8 cellular contexts compared by ENCODE assay signal in the genomic region with DNA sequence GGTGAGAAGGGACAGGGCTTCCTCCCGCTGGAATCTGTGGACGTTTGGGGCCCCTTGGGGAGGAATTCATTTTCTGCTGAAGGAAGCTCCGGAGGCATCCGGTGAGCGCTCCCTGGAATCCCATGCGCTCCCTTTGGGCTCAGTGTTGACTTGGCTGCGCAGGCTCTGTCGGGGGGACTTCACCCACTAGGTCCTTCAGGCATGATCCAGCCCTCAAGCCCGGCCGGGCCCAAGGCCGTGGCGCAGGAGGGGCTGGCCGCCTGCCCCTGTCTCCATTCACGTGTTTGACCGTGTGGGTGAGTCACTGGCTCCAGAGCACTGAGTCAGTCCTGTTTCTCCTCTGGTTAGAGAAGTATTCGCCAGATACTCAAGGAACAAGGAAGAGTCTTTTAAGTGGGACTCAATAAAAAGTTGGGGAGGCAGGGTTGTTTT. TPM values are rescaled to one million over a fixed set of nuclear protein-coding genes. Genes with fewer than 3 reads are reported as not detected.
DNase-seq lines count a peak whose midpoint lies in the region; ATAC-seq and TF ChIP-seq lines count a peak whose summit lies in the region.

No MANE protein-coding gene starts in this region.

- peak overlapping the region in 1 of 2 experiments; percentile 68 for H2BK12ac ChIP-seq in mesenchymal stem cell (ENCODE audit: low read length in 2 of 2)

- TF ChIP-seq POLR2A in thyroid gland (IDR thresholded peaks at IDR 0.05) = peak in 1 of 2 donors; percentile 21

- H3K36me3 ChIP-seq in mesenchymal stem cell (ENCODE audit: control insufficient read depth in 1 of 2, insufficient read depth in 2 of 2, low read depth in 1 of 2, low read length in 2 of 2) = peaks cover 15 to 27% of the 10 kb centered on the region in 2 experiments
- H3K36me3 ChIP-seq in thyroid gland = no peaks in the 10 kb centered on the region

- POLR2A ChIA-PET in RWPE1 (lab: Yijun Ruan, JAX; ENCODE audit: low non-redundant PET) = no interaction called here

- no peak overlapping the region for H4K91ac ChIP-seq in mesenchymal stem cell (ENCODE audit: low read length)

- H3K27ac ChIP-seq in RWPE1 = peak overlapping the region; percentile 97
- H3K27ac ChIP-seq in mesenchymal stem cell (ENCODE audit: low read length, poor library complexity, severe bottlenecking) = peak overlapping the region; percentile 97
- H3K27ac ChIP-seq in thyroid gland = peak overlapping the region; percentile 29 to 87 (median 68)

- peak overlapping the region; percentile 83 for H3K4me3 ChIP-seq in epithelial cell of esophagus (ENCODE audit: low read length)
- peak overlapping the region; percentile 93 to 99 for H3K4me3 ChIP-seq in mesenchymal stem cell (ENCODE audit: insufficient read depth in 1 of 2, low read depth in 1 of 2, low read length in 2 of 2)
- H3K4me3 ChIP-seq in thyroid gland (replicated peaks in 1 of 3) = peak overlapping the region; percentile 93 to 97 (median 95)

- TF ChIP-seq CTCF in RWPE1 (conservative IDR thresholded peaks at IDR 0.05; ENCODE audit: low read depth) (no peak), epithelial cell of esophagus (IDR thresholded peaks at IDR 0.05; ENCODE audit: insufficient read depth, low read depth, low read length, missing control alignments) (no peak), thyroid gland (IDR thresholded peaks at IDR 0.05) (no peak)

- H3K4me2 ChIP-seq in mesenchymal stem cell (ENCODE audit: low read length, poor library complexity, severe bottlenecking) = peak overlapping the region; percentile 83

- peak overlapping the region in 1 of 2 experiments; percentile 100 for H3K23ac ChIP-seq in mesenchymal stem cell (ENCODE audit: low read length in 2 of 2)

- no peaks in the 10 kb centered on the region for H3K27me3 ChIP-seq in mesenchymal stem cell (ENCODE audit: control insufficient read depth in 1 of 2, insufficient read depth in 1 of 2, low read length in 2 of 2)
- H3K27me3 ChIP-seq in thyroid gland = no peaks in the 10 kb centered on the region

- in situ Hi-C loops in G401 (cut with HindIII; ENCODE audit: low sequenced_read_pairs) = no loop called here

- H2BK15ac ChIP-seq in mesenchymal stem cell (ENCODE audit: low read depth, poor library complexity, severe bottlenecking) = no peak overlapping the region

- no peak for ATAC-seq in GM19452 (IDR thresholded peaks at IDR 0.05; ENCODE audit: unreplicated experiment)

- CTCF ChIA-PET in RWPE1 (lab: Yijun Ruan, JAX) = interaction anchor here (0.5 kb wide), 1 partner anchor 1886 kb away, joined by 5 read pairs; no protein-coding TSS in a partner anchor

- H4K8ac ChIP-seq in mesenchymal stem cell (ENCODE audit: low read length) = no peak overlapping the region

- peak overlapping the region in 1 of 2 experiments; percentile 93 for H3K14ac ChIP-seq in mesenchymal stem cell (ENCODE audit: low read length in 2 of 2)

- no peaks in the 10 kb centered on the region for H3K9me3 ChIP-seq in mesenchymal stem cell (ENCODE audit: control insufficient read depth, low read length)
- no peaks in the 10 kb centered on the region for H3K9me3 ChIP-seq in thyroid gland

- peak overlapping the region in 1 of 2 experiments; percentile 98 for H3K18ac ChIP-seq in mesenchymal stem cell (ENCODE audit: low read depth in 1 of 2, low read length in 2 of 2)

- DNase-seq in G401 (ENCODE audit: low spot score) = peak; percentile 53
- peak; percentile 95 for DNase-seq in RWPE1 (ENCODE audit: low spot score)
- peak; percentile 92 for DNase-seq in epithelial cell of esophagus (ENCODE audit: low read depth)
- DNase-seq in mesenchymal stem cell = peak; percentile 98
- DNase-seq in thyroid gland = peak; percentile 81 to 86
- no peak for DNase-seq in NCI-H1048 (lab: John Stamatoyannopoulos, UW)
- no peak for DNase-seq in DMS53 (lab: John Stamatoyannopoulos, UW)

- peak overlapping the region; percentile 87 for H2AK5ac ChIP-seq in mesenchymal stem cell (ENCODE audit: low read length, severe bottlenecking)

- H3K4ac ChIP-seq in mesenchymal stem cell (ENCODE audit: low read depth in 1 of 2, low read length in 2 of 2) = peak overlapping the region; percentile 47 to 93

- no peak overlapping the region for H2AFZ ChIP-seq in mesenchymal stem cell (ENCODE audit: low read depth, low read length)

- peaks cover 10% of the 10 kb centered on the region for H3K79me1 ChIP-seq in mesenchymal stem cell (replicated peaks; ENCODE audit: low read length, poor library complexity, severe bottlenecking)

- peak overlapping the region; percentile 99 for H3K9ac ChIP-seq in mesenchymal stem cell (ENCODE audit: low read length)

- peak overlapping the region; percentile 98 for H2BK5ac ChIP-seq in mesenchymal stem cell (ENCODE audit: low read depth, low read length, poor library complexity, severe bottlenecking)

- intact Hi-C loops in thyroid gland (cut with DNase I) = loop anchor here (5.0 kb wide), 1 partner anchor 122 kb away; no protein-coding TSS in a partner anchor

- no peak overlapping the region for H2BK120ac ChIP-seq in mesenchymal stem cell (ENCODE audit: low read depth, low read length)

- WGBS in mesenchymal stem cell = 0% methylated on average over 16 of the region's 16 CpGs
- WGBS in thyroid gland, 2 donors = 19 to 20% methylated on average over 9 to 16 of the region's 16 CpGs

- H3K4me1 ChIP-seq in mesenchymal stem cell (ENCODE audit: control insufficient read depth, insufficient read depth, low read depth, low read length) (peaks cover 29% of the 10 kb centered on the region), thyroid gland (peaks cover 20 to 26% of the 10 kb centered on the region in 2 donors)

RNA-seq across cellular contexts. Expression of gene CTTN, which starts 1.4 kb away (rescaled TPM):
- 89.0 and 121 TPM in 2 replicates for total RNA-seq in G401 (2014; rRNA removed; shearing (Covaris generic))
- polyA plus RNA-seq in mesenchymal stem cell (2013, experiment 1 of 2) = 258 TPM
- polyA plus RNA-seq in mesenchymal stem cell (2013, experiment 2 of 2) = 243 TPM
- 100 to 1,000 TPM; 229 to 418 (median 295) TPM for total RNA-seq in thyroid gland

Comparison
In these comparisons a context has a peak if more than half of its experiments do, and no peak if none do; other contexts are left out.
1. DNase-seq: peak in G401 (single experiment), RWPE1 (single experiment), epithelial cell of esophagus (single experiment), mesenchymal stem cell (single experiment) and thyroid gland (2 of 2); none in NCI-H1048 (single experiment) and DMS53 (single experiment).
2. Peak in every context shown above with its lines, with median percentiles within 50 percentile points of each other: H3K27ac ChIP-seq and H3K4me3 ChIP-seq.